8 cellular contexts compared by ENCODE assay signal in the genomic region with DNA sequence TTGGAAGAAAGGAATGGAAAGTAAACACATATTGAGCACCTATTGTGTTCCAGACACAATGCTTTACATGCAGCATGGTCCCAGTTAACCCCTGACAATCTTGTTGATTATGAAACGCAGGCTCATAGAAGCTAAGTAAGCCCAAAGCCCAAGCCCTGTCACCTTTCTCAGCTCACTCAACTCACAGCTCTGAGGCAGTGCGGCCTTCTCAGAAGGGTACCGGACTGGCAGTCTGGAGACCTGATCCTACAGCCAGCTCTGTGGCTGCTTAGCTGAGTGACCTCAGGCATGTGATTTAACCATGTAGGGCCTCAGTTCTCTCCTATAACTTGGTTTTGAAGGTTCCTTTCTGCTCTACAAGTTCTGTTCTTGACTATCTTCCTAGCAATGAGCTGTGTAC. TPM values are rescaled to one million over a fixed set of nuclear protein-coding genes. Genes with fewer than 3 reads are reported as not detected.
DNase-seq lines count a peak whose midpoint lies in the region; ATAC-seq and TF ChIP-seq lines count a peak whose summit lies in the region.

No MANE protein-coding gene starts in this region.

- peak overlapping the region; percentile 71 for H3K4me3 ChIP-seq in astrocyte of the cerebellum (ENCODE audit: low read depth, low read length)
- H3K4me3 ChIP-seq in naive thymus-derived CD4-positive, alpha-beta T cell (ENCODE audit: low read length) = peak overlapping the region; percentile 92

- no peaks in the 10 kb centered on the region for H3K9me3 Mint-ChIP-seq in stimulated activated naive CD8-positive, alpha-beta T cell treated with anti-CD3 and anti-CD28 coated beads, Interleukin-15, Interleukin-2, amounts not matched to agents 100 ng/mL and 50 ng/mL, for 24 hours
- peaks cover 0 to 2% (median 0%) of the 10 kb centered on the region in 11 donors for H3K9me3 Mint-ChIP-seq in naive thymus-derived CD4-positive, alpha-beta T cell

- peaks cover 46% of the 10 kb centered on the region for H3K4me1 Mint-ChIP-seq in stimulated activated naive CD8-positive, alpha-beta T cell treated with anti-CD3 and anti-CD28 coated beads, Interleukin-15, Interleukin-2, amounts not matched to agents 100 ng/mL and 50 ng/mL, for 24 hours (ENCODE audit: low read depth)
- peaks cover 27 to 53% (median 44%) of the 10 kb centered on the region in 7 donors for H3K4me1 Mint-ChIP-seq in naive thymus-derived CD4-positive, alpha-beta T cell

- CTCF ChIA-PET in naive thymus-derived CD4-positive, alpha-beta T cell (lab: Charles Lee) = interaction anchor here (0.5 to 3.8 kb wide), 6 partner anchors 10 to 505 kb away, joined by 3 to 43 read pairs (median 6); a partner anchor contains a TSS

- no peak for ATAC-seq in stimulated activated naive CD8-positive, alpha-beta T cell treated with anti-CD3 and anti-CD28 coated beads, Interleukin-15, Interleukin-2, amounts not matched to agents 100 U/mL and 50 U/mL, for 24 hours
- no peak for ATAC-seq in naive thymus-derived CD4-positive, alpha-beta T cell
- ATAC-seq in GM19023 (IDR thresholded peaks at IDR 0.05; ENCODE audit: unreplicated experiment) = no peak
- ATAC-seq in GM19463 (IDR thresholded peaks at IDR 0.05; ENCODE audit: unreplicated experiment) = no peak

- no peaks in the 10 kb centered on the region for H3K27me3 ChIP-seq in naive thymus-derived CD4-positive, alpha-beta T cell (ENCODE audit: control insufficient read depth in 2 of 2, insufficient read depth in 2 of 2, low read length in 2 of 2)

- POLR2A ChIA-PET in naive thymus-derived CD4-positive, alpha-beta T cell (lab: Charles Lee) = interaction anchor here (0.7 to 3.0 kb wide), 13 partner anchors 10 to 1430 kb away, joined by 3 to 32 read pairs (median 4); a partner anchor contains a TSS

- intact Hi-C loops in naive thymus-derived CD4-positive, alpha-beta T cell (cut with micrococcal nuclease) = loop anchor here (1.0 to 5.0 kb wide), 4 partner anchors 15 to 1567 kb away; a partner anchor contains a TSS

- no peak for DNase-seq in stimulated activated naive CD8-positive, alpha-beta T cell treated with anti-CD3 and anti-CD28 coated beads, Interleukin-15, Interleukin-2, amounts not matched to agents 100 U/mL and 50 U/mL, for 24 hours
- DNase-seq in astrocyte of the cerebellum (ENCODE audit: low read depth) (no peak), NCI-H2196 (lab: John Stamatoyannopoulos, UW; ENCODE audit: unreplicated experiment) (no peak), NCI-H69 (lab: John Stamatoyannopoulos, UW) (no peak)
- DNase-seq in naive thymus-derived CD4-positive, alpha-beta T cell = no peak

- peak overlapping the region; percentile 99 for H3K4me3 Mint-ChIP-seq in stimulated activated naive CD8-positive, alpha-beta T cell treated with anti-CD3 and anti-CD28 coated beads, Interleukin-15, Interleukin-2, amounts not matched to agents 100 ng/mL and 50 ng/mL, for 24 hours
- peak overlapping the region; percentile 93 to 99 (median 98) for H3K4me3 Mint-ChIP-seq in naive thymus-derived CD4-positive, alpha-beta T cell

- TF ChIP-seq CTCF in astrocyte of the cerebellum (IDR thresholded peaks at IDR 0.05; ENCODE audit: low read depth, low read length, missing control alignments) = no peak

- no peaks in the 10 kb centered on the region for H3K9me3 ChIP-seq in naive thymus-derived CD4-positive, alpha-beta T cell (ENCODE audit: control insufficient read depth in 2 of 3, low read length in 3 of 3)

- peaks cover 16 to 20% of the 10 kb centered on the region in 2 donors for H3K4me1 ChIP-seq in naive thymus-derived CD4-positive, alpha-beta T cell (ENCODE audit: control insufficient read depth in 2 of 2, insufficient read depth in 2 of 2, low read length in 2 of 2)

- in situ Hi-C loops in astrocyte of the cerebellum (cut with HindIII; ENCODE audit: low sequenced_read_pairs) = no loop called here

- no peaks in the 10 kb centered on the region for H3K27me3 Mint-ChIP-seq in stimulated activated naive CD8-positive, alpha-beta T cell treated with anti-CD3 and anti-CD28 coated beads, Interleukin-15, Interleukin-2, amounts not matched to agents 100 ng/mL and 50 ng/mL, for 24 hours
- H3K27me3 Mint-ChIP-seq in naive thymus-derived CD4-positive, alpha-beta T cell = peaks cover 0 to 14% (median 0%) of the 10 kb centered on the region in 5 donors

- H3K36me3 Mint-ChIP-seq in stimulated activated naive CD8-positive, alpha-beta T cell treated with anti-CD3 and anti-CD28 coated beads, Interleukin-15, Interleukin-2, amounts not matched to agents 100 ng/mL and 50 ng/mL, for 24 hours (ENCODE audit: low read depth) = peaks cover 7% of the 10 kb centered on the region
- peaks cover 10 to 25% (median 19%) of the 10 kb centered on the region in 5 donors for H3K36me3 Mint-ChIP-seq in naive thymus-derived CD4-positive, alpha-beta T cell

- peak overlapping the region; percentile 97 for H3K27ac ChIP-seq in naive thymus-derived CD4-positive, alpha-beta T cell (ENCODE audit: low read depth, low read length)

- peak overlapping the region; percentile 100 for H3K27ac Mint-ChIP-seq in stimulated activated naive CD8-positive, alpha-beta T cell treated with anti-CD3 and anti-CD28 coated beads, Interleukin-15, Interleukin-2, amounts not matched to agents 100 ng/mL and 50 ng/mL, for 24 hours
- H3K27ac Mint-ChIP-seq in naive thymus-derived CD4-positive, alpha-beta T cell = peak overlapping the region; percentile 97 to 100 (median 99)

- H3K36me3 ChIP-seq in naive thymus-derived CD4-positive, alpha-beta T cell (ENCODE audit: control insufficient read depth in 2 of 3, insufficient read depth in 3 of 3, low read length in 3 of 3) = peaks cover 0 to 6% (median 0%) of the 10 kb centered on the region in 3 experiments

RNA-seq across cellular contexts. Expression of a gene that starts 0.5 kb away (rescaled TPM):
- total RNA-seq in naive thymus-derived CD4-positive, alpha-beta T cell = 10 to 100 TPM in 3 of 5 experiments, 1 to 10 TPM in 2; 5.7 to 34.9 (median 12.1) TPM
- 10 to 100 TPM in 1 of 2 donors, 1 to 10 TPM in 1; 8.2 to 15.1 TPM for polyA plus RNA-seq in naive thymus-derived CD4-positive, alpha-beta T cell

RNA-seq across cellular contexts. Expression of a gene that starts 14.7 kb away (rescaled TPM):
- total RNA-seq in naive thymus-derived CD4-positive, alpha-beta T cell = 10 to 100 TPM in 1 of 5 experiments, 1 to 10 TPM in 2, under 1 TPM in 2; 0.49 to 17.5 (median 3.4) TPM
- under 1 TPM; 0.10 to 0.27 TPM for polyA plus RNA-seq in naive thymus-derived CD4-positive, alpha-beta T cell
